Comparison of ENCODE assay signal across 11 cellular contexts in genomic region chr6:89951574-89952360, GRCh38. TPM values are rescaled to one million over a fixed set of nuclear protein-coding genes. Genes with fewer than 3 reads are reported as not detected.
DNase-seq lines count a peak whose midpoint lies in the region; ATAC-seq and TF ChIP-seq lines count a peak whose summit lies in the region.
"Had no signal": no experiment of that assay in that cellular context is flagged by ENCODE, and none has a peak within 500 bp of the region (broad histone marks: within the 10 kb centered on the region; RNA-seq: fewer than 3 reads in every experiment).

No MANE protein-coding gene starts in this region.

- TF ChIP-seq CTCF in dorsolateral prefrontal cortex (IDR thresholded peaks at IDR 0.05 in 54 of 56, conservative IDR thresholded peaks at IDR 0.05 in 2 of 56; ENCODE audit: low read depth in 1 of 56, partially characterized antibody in 56 of 56), result peak in 15 of 56 donors; percentile 8 to 32 (median 21)

- no peaks in the 10 kb centered on the region for H3K27me3 ChIP-seq in dorsolateral prefrontal cortex

- peak overlapping the region in 20 of 59 donors; percentile 1 to 43 (median 18) for H3K4me3 ChIP-seq in dorsolateral prefrontal cortex

- DNase-seq in DMS53 (lab: John Stamatoyannopoulos, UW) (peak; percentile 45), DMS53 treated with DMSO at 0.1 percent for 48 hours (lab: John Stamatoyannopoulos, UW; ENCODE audit: unreplicated experiment) (no peak), NCI-H69 (lab: John Stamatoyannopoulos, UW) (peak; percentile 74), dorsolateral prefrontal cortex (peak; percentile 48 to 87 (median 72)), non-pigmented ciliary epithelial cell (ENCODE audit: low read depth) (peak; percentile 37), HK-2 (ENCODE audit: unreplicated experiment) (no peak)
- DNase-seq: NCI-H345 had no signal

- no peak for ATAC-seq in HG03571 (IDR thresholded peaks at IDR 0.05; ENCODE audit: unreplicated experiment)
- no peak for ATAC-seq in GM21825 (IDR thresholded peaks at IDR 0.05; ENCODE audit: unreplicated experiment)

- H3K27ac ChIP-seq in dorsolateral prefrontal cortex, result peak overlapping the region in 58 of 59 donors; percentile 32 to 89 (median 76)
- H3K27ac ChIP-seq: 22Rv1 had no signal

- intact Hi-C loops in dorsolateral prefrontal cortex (cut with DNase I), result no loop called here

RNA-seq across cellular contexts. Expression of gene GJA10, which starts 57.5 kb away (rescaled TPM):
- total RNA-seq in dorsolateral prefrontal cortex, result not detected
- total RNA-seq: myocyte had no signal

Comparison
In these comparisons a context has a peak if more than half of its experiments do, and no peak if none do; other contexts are left out.
1. DNase-seq: peak in DMS53 (single experiment), NCI-H69 (single experiment), dorsolateral prefrontal cortex (10 of 10) and non-pigmented ciliary epithelial cell (single experiment); none in DMS53 treated with DMSO at 0.1 percent for 48 hours (single experiment) and HK-2 (single experiment).